ENCODE assay signal across 23 cellular contexts in genomic region chr1:112605633-112606327, GRCh38. TPM values are rescaled to one million over a fixed set of nuclear protein-coding genes. Genes with fewer than 3 reads are reported as not detected.
A peak's percentile ranks its signal among the peaks of the same experiment; 100 is the strongest.
DNase-seq lines count a peak whose midpoint lies in the region; ATAC-seq and TF ChIP-seq lines count a peak whose summit lies in the region.
"Had no signal": no experiment of that assay in that cellular context is flagged by ENCODE, and none has a peak within 500 bp of the region (broad histone marks: within the 10 kb centered on the region; RNA-seq: fewer than 3 reads in every experiment).

No MANE protein-coding gene starts in this region.

- H2AFZ ChIP-seq in mammary epithelial cell (ENCODE audit: low read depth, low read length) = peak overlapping the region; percentile 73
- H2AFZ ChIP-seq in neuronal stem cell (ENCODE audit: low read length) = no peak overlapping the region

- H3K79me2 ChIP-seq in mammary epithelial cell (ENCODE audit: insufficient read depth, low read length) = peaks cover 4% of the 10 kb centered on the region

- H3K27ac ChIP-seq in mammary epithelial cell (ENCODE audit: insufficient read depth, low read depth, low read length) (peak overlapping the region; percentile 93), skin epidermis (peak overlapping the region in 19 of 21 experiments; percentile 35 to 86 (median 75)), neuronal stem cell (replicated peaks; ENCODE audit: low read length) (no peak overlapping the region)
- H3K27ac ChIP-seq: ascending aorta, neutrophil, WERI-Rb-1 had no signal

- H3K9me3 ChIP-seq in mammary epithelial cell (replicated peaks; ENCODE audit: insufficient read depth, low read length) (no peaks in the 10 kb centered on the region), neuronal stem cell (replicated peaks in 1 of 2; ENCODE audit: control insufficient read depth in 2 of 2, insufficient read depth in 1 of 2, low read depth in 1 of 2, low read length in 2 of 2) (no peaks in the 10 kb centered on the region)
- H3K9me3 ChIP-seq: ascending aorta, neutrophil had no signal

- H4K91ac ChIP-seq in neuronal stem cell (ENCODE audit: low read depth, low read length, poor library complexity) = no peak overlapping the region

- ATAC-seq in activated T-cell treated with anti-CD3 and anti-CD28 coated beads, Interleukin-2, amount 50 U/mL, for 72 hours (replicated peaks in 1 of 2) = peak; percentile 65 to 93
- ATAC-seq: CD8-positive, alpha-beta T cell; left ventricle myocardium superior had no signal

- H3K4ac ChIP-seq in neuronal stem cell (ENCODE audit: low read length) = no peak overlapping the region

- H4K20me1 ChIP-seq in mammary epithelial cell (ENCODE audit: insufficient read depth, low read length) = no peaks in the 10 kb centered on the region

- H3K4me3 ChIP-seq in mammary epithelial cell (replicated peaks in 1 of 3; ENCODE audit: insufficient read depth in 1 of 3, low read depth in 2 of 3, low read length in 3 of 3) = no peak overlapping the region
- no peak overlapping the region for H3K4me3 ChIP-seq in skin epidermis
- H3K4me3 ChIP-seq in neuronal stem cell (ENCODE audit: low read length in 2 of 2) = no peak overlapping the region
- H3K4me3 ChIP-seq: ascending aorta had no signal

- H3K27me3 Mint-ChIP-seq in activated T-cell treated with anti-CD3 and anti-CD28 coated beads, Interleukin-2, amount 50 U/mL, for 72 hours (ENCODE audit: low read depth) = no peaks in the 10 kb centered on the region
- no peaks in the 10 kb centered on the region for H3K27me3 Mint-ChIP-seq in glutamatergic neuron (ENCODE audit: unreplicated experiment)

- no peaks in the 10 kb centered on the region for H3K9me3 Mint-ChIP-seq in activated T-cell treated with anti-CD3 and anti-CD28 coated beads, Interleukin-2, amount 50 U/mL, for 72 hours
- H3K9me3 Mint-ChIP-seq in glutamatergic neuron (ENCODE audit: unreplicated experiment) = no peaks in the 10 kb centered on the region
- H3K9me3 Mint-ChIP-seq: CD8-positive, alpha-beta T cell had no signal

- H2BK15ac ChIP-seq in neuronal stem cell (ENCODE audit: low read length) = no peak overlapping the region

- 46% methylated on average over 4 of the region's 4 CpGs for WGBS in mammary epithelial cell (ENCODE audit: low coverage, missing lambda C conversion rate)
- WGBS in neuronal stem cell (ENCODE audit: extremely low coverage in 2 of 2, insufficient read length in 2 of 2, insufficient replicate concordance in 1 of 2), 2 donors = no CpG with 5 or more reads among the region's 4 CpGs

- H3K4me2 ChIP-seq in mammary epithelial cell (ENCODE audit: insufficient read depth, low read depth, low read length) (peak overlapping the region; percentile 67), neuronal stem cell (ENCODE audit: insufficient read depth, low read length, poor library complexity, severe bottlenecking) (no peak overlapping the region)

- H3K18ac ChIP-seq in neuronal stem cell (ENCODE audit: low read length) = no peak overlapping the region

- CTCF ChIA-PET in mammary epithelial cell (lab: Charles Lee; ENCODE audit: low non-redundant PET) = interaction anchor here (0.6 kb wide), 1 partner anchor 136 kb away, joined by 3 read pairs; no protein-coding TSS in a partner anchor

- DNase-seq in activated T-cell treated with anti-CD3 and anti-CD28 coated beads, Interleukin-2, amount 50 U/mL, for 72 hours = no peak
- no peak for DNase-seq in activated T-cell treated with anti-CD3 and anti-CD28 coated beads for 4 hours
- peak; percentile 48 for DNase-seq in RPMI7951 (ENCODE audit: low read depth)
- peak; percentile 88 for DNase-seq in mammary epithelial cell
- no peak for DNase-seq in neuronal stem cell (ENCODE audit: low spot score)
- no peak for DNase-seq in glutamatergic neuron
- no peak for DNase-seq in HT-29 (ENCODE audit: low spot score)
- DNase-seq: ACHN; activated gamma-delta T cell; CD8-positive, alpha-beta T cell; cortex of kidney; left ventricle myocardium superior; NCI-H1930; NCI-H446; NK-92 treated with Interleukin-12 subunit alpha and Interleukin-12 subunit beta, amount 100 ng/mL, for 24 hours; Right ventricle myocardium superior; stimulated activated CD4-positive, alpha-beta T cell treated with anti-CD3 and anti-CD28 coated beads, Interleukin-15, amount 100 ng/mL, for 24 hours; stimulated activated naive CD4-positive, alpha-beta T cell; trophoblast cell; WERI-Rb-1 had no signal

- peak overlapping the region; percentile 3 for H3K27ac Mint-ChIP-seq in activated T-cell treated with anti-CD3 and anti-CD28 coated beads, Interleukin-2, amount 50 U/mL, for 72 hours
- no peak overlapping the region for H3K27ac Mint-ChIP-seq in glutamatergic neuron (ENCODE audit: unreplicated experiment)
- H3K27ac Mint-ChIP-seq: CD8-positive, alpha-beta T cell had no signal

- in situ Hi-C loops in mammary epithelial cell (cut with MboI; ENCODE audit: low sequenced_read_pairs in 2 of 2) = no loop called here

- H2BK12ac ChIP-seq in neuronal stem cell (ENCODE audit: low read length) = no peak overlapping the region

- no peak overlapping the region for H4K8ac ChIP-seq in neuronal stem cell (ENCODE audit: low read depth, low read length)

- no peak overlapping the region for H2AK5ac ChIP-seq in neuronal stem cell (ENCODE audit: low read depth, low read length)

- H3K36me3 ChIP-seq in mammary epithelial cell (ENCODE audit: insufficient read depth, low read length) (peaks cover 11% of the 10 kb centered on the region), neuronal stem cell (replicated peaks in 1 of 2; ENCODE audit: control insufficient read depth in 2 of 2, insufficient read depth in 2 of 2, low read length in 2 of 2) (peaks cover 16 to 83% of the 10 kb centered on the region in 2 donors)

- H3K4me3 Mint-ChIP-seq in activated T-cell treated with anti-CD3 and anti-CD28 coated beads, Interleukin-2, amount 50 U/mL, for 72 hours = no peak overlapping the region
- H3K4me3 Mint-ChIP-seq in glutamatergic neuron (ENCODE audit: unreplicated experiment) = no peak overlapping the region
- H3K4me3 Mint-ChIP-seq: CD8-positive, alpha-beta T cell had no signal

- no peak overlapping the region for H3K14ac ChIP-seq in neuronal stem cell (ENCODE audit: low read length)

- H2BK5ac ChIP-seq in neuronal stem cell (ENCODE audit: low read length) = no peak overlapping the region

- H2BK120ac ChIP-seq in neuronal stem cell (ENCODE audit: low read depth, low read length) = no peak overlapping the region

- H3K4me1 Mint-ChIP-seq in activated T-cell treated with anti-CD3 and anti-CD28 coated beads, Interleukin-2, amount 50 U/mL, for 72 hours (ENCODE audit: low read depth) = peaks cover 10% of the 10 kb centered on the region
- H3K4me1 Mint-ChIP-seq in glutamatergic neuron (ENCODE audit: low read depth, unreplicated experiment) = no peaks in the 10 kb centered on the region

- intact Hi-C loops in mammary epithelial cell (cut with micrococcal nuclease) = loop anchor here (2.0 kb wide), 1 partner anchor 105 kb away; no protein-coding TSS in a partner anchor

- H3K4me1 ChIP-seq in mammary epithelial cell (ENCODE audit: insufficient read depth, low read length) (peaks cover 14% of the 10 kb centered on the region), neuronal stem cell (ENCODE audit: control insufficient read depth in 2 of 2, insufficient read depth in 1 of 2, low read depth in 1 of 2, low read length in 2 of 2) (no peaks in the 10 kb centered on the region)
- H3K4me1 ChIP-seq: ascending aorta had no signal

- TSS peak; percentile 27 for BruUV-seq in mammary epithelial cell (replicated peaks; lab: Mats Ljungman, UMichigan)

- H3K9ac ChIP-seq in mammary epithelial cell (ENCODE audit: insufficient read depth, low read length) (peak overlapping the region; percentile 35), neuronal stem cell (ENCODE audit: low read depth, low read length, poor library complexity) (no peak overlapping the region)

- peaks cover 0 to 10% of the 10 kb centered on the region in 2 donors for H3K36me3 Mint-ChIP-seq in activated T-cell treated with anti-CD3 and anti-CD28 coated beads, Interleukin-2, amount 50 U/mL, for 72 hours (ENCODE audit: insufficient read depth in 2 of 2)
- peaks cover 4% of the 10 kb centered on the region for H3K36me3 Mint-ChIP-seq in glutamatergic neuron (ENCODE audit: unreplicated experiment)

- no peaks in the 10 kb centered on the region for H3K79me1 ChIP-seq in neuronal stem cell (ENCODE audit: low read depth, low read length)

- dilution Hi-C loops in mammary epithelial cell (cut with HindIII; ENCODE audit: low sequenced_read_pairs) = no loop called here

- no peaks in the 10 kb centered on the region for H3K27me3 ChIP-seq in mammary epithelial cell (ENCODE audit: insufficient read depth, low read length)
- no peaks in the 10 kb centered on the region for H3K27me3 ChIP-seq in neuronal stem cell (ENCODE audit: control insufficient read depth in 3 of 3, insufficient read depth in 3 of 3, low read depth in 1 of 3, low read length in 3 of 3)
- H3K27me3 ChIP-seq: ascending aorta, neutrophil had no signal

- H3K23ac ChIP-seq in neuronal stem cell (ENCODE audit: low read depth, low read length, poor library complexity) = no peak overlapping the region

- TF ChIP-seq CTCF in mammary epithelial cell (conservative IDR thresholded peaks at IDR 0.05 in 1 of 2, IDR thresholded peaks at IDR 0.05 in 1 of 2; ENCODE audit: extremely low read depth in 1 of 2, insufficient read depth in 1 of 2, low read depth in 1 of 2, low read length in 2 of 2) (no peak), glutamatergic neuron (IDR thresholded peaks at IDR 0.05; ENCODE audit: partially characterized antibody, unreplicated experiment) (no peak)

RNA-seq across cellular contexts. Expression of gene ST7L, which starts 13.2 kb away (rescaled TPM):
- 10 to 100 TPM; 17.4 to 18.6 TPM for total RNA-seq in activated T-cell treated with anti-CD3 and anti-CD28 coated beads, Interleukin-2, amount 50 U/mL, for 72 hours
- total RNA-seq in RPMI7951 (2014; rRNA removed; shearing (Covaris generic)) = 27.4 and 31.5 TPM in 2 replicates
- total RNA-seq in mammary epithelial cell (10 to 100 TPM; 19.2 to 22.3 TPM), glutamatergic neuron (ENCODE audit: unreplicated experiment) (28.3 TPM)
- 8.3 TPM for polyA plus RNA-seq in mammary epithelial cell
- polyA minus RNA-seq in mammary epithelial cell = 11.5 TPM
- polyA plus RNA-seq in neuronal stem cell (2013, experiment 1 of 2) = 20.7 TPM
- 21.2 TPM for polyA plus RNA-seq in neuronal stem cell (2013, experiment 2 of 2)
- 21.9 and 22.5 TPM in 2 replicates for total RNA-seq in HT-29 (2014; rRNA removed; shearing (Covaris generic))

RNA-seq across cellular contexts. Expression of gene CAPZA1, which starts 13.9 kb away (rescaled TPM):
- total RNA-seq in activated T-cell treated with anti-CD3 and anti-CD28 coated beads, Interleukin-2, amount 50 U/mL, for 72 hours = 100 to 1,000 TPM; 216 to 228 TPM
- 251 and 265 TPM in 2 replicates for total RNA-seq in RPMI7951 (2014; rRNA removed; shearing (Covaris generic))
- total RNA-seq in mammary epithelial cell (100 to 1,000 TPM; 188 to 192 TPM), glutamatergic neuron (ENCODE audit: unreplicated experiment) (149 TPM)
- 136 TPM for polyA plus RNA-seq in mammary epithelial cell
- 212 TPM for polyA minus RNA-seq in mammary epithelial cell
- 93.7 TPM for polyA plus RNA-seq in neuronal stem cell (2013, experiment 1 of 2)
- polyA plus RNA-seq in neuronal stem cell (2013, experiment 2 of 2) = 95.9 TPM
- 132 and 133 TPM in 2 replicates for total RNA-seq in HT-29 (2014; rRNA removed; shearing (Covaris generic))

Comparison
In these comparisons a context has a peak if more than half of its experiments do, and no peak if none do; other contexts are left out.
1. DNase-seq: peak in RPMI7951 (single experiment) and mammary epithelial cell (single experiment); none in activated T-cell treated with anti-CD3 and anti-CD28 coated beads, Interleukin-2, amount 50 U/mL, for 72 hours (0 of 2), activated T-cell treated with anti-CD3 and anti-CD28 coated beads for 4 hours (single experiment), neuronal stem cell (single experiment), glutamatergic neuron (single experiment) and HT-29 (single experiment).